In the genomic region with DNA sequence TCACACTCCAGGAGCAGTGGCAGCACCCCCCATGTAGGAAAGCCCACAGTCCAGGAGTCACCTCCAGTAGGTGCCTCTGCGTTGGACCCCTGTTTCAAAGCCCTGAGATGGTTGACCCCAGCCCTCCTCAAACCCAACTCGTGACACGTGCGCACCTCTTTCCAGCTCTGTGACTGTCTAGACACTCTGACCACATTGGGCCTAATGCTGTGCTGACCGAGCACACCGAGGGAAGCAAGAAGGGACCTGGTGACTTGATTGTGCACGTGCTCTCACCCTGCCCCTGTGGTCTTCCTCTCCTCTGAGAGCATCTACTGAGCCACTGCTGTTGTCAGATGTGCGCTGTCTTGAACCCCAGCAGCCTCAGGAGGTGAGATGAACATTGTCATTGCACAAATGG, we compare ENCODE assay signal across 15 cellular contexts. TPM values are rescaled to one million over a fixed set of nuclear protein-coding genes. Genes with fewer than 3 reads are reported as not detected.
A peak's percentile ranks its signal among the peaks of the same experiment; 100 is the strongest.
DNase-seq lines count a peak whose midpoint lies in the region; ATAC-seq, FAIRE-seq and TF ChIP-seq lines count a peak whose summit lies in the region.
"Had no signal": no experiment of that assay in that cellular context is flagged by ENCODE, and none has a peak within 500 bp of the region (broad histone marks: within the 10 kb centered on the region; RNA-seq: fewer than 3 reads in every experiment).

No MANE protein-coding gene starts in this region.

- no peak for DNase-seq in CD4-positive, CD25-positive, alpha-beta regulatory T cell
- DNase-seq in GM12891 (ENCODE audit: insufficient read length, low spot score) (no peak), UCSD-AML1 (lab: John Stamatoyannopoulos, UW; ENCODE audit: unreplicated experiment) (peak; percentile 31), immature natural killer cell (peak; percentile 47 to 60 (median 56)), NCI-H1694 (lab: John Stamatoyannopoulos, UW) (no peak), MG63 (no peak), OCI-M2 (lab: John Stamatoyannopoulos, UW; ENCODE audit: unreplicated experiment) (no peak)
- DNase-seq: esophagus squamous epithelium, NCI-H345, right lobe of liver, stomach had no signal

- peak; percentile 45 for FAIRE-seq in GM12891 (lab: Jason Lieb, UNC)
- FAIRE-seq: colon had no signal

- no peaks in the 10 kb centered on the region for H3K36me3 Mint-ChIP-seq in CD4-positive, CD25-positive, alpha-beta regulatory T cell
- no peaks in the 10 kb centered on the region for H3K36me3 Mint-ChIP-seq in immature natural killer cell

- peaks cover 0 to 2% (median 0%) of the 10 kb centered on the region in 7 donors for H3K9me3 Mint-ChIP-seq in CD4-positive, CD25-positive, alpha-beta regulatory T cell
- no peaks in the 10 kb centered on the region for H3K9me3 Mint-ChIP-seq in immature natural killer cell

- peak overlapping the region; percentile 76 to 87 (median 82) for H3K4me3 Mint-ChIP-seq in CD4-positive, CD25-positive, alpha-beta regulatory T cell
- H3K4me3 Mint-ChIP-seq in immature natural killer cell, result peak overlapping the region; percentile 71 to 82 (median 81)

- H3K36me3 ChIP-seq in CD4-positive, CD25-positive, alpha-beta regulatory T cell (ENCODE audit: control insufficient read depth, insufficient read depth, low read length), result no peaks in the 10 kb centered on the region
- H3K36me3 ChIP-seq in MG63, result no peaks in the 10 kb centered on the region; the same call in none of the 2 replicates
- H3K36me3 ChIP-seq: esophagus squamous epithelium, right lobe of liver, stomach had no signal

- H3K4me1 ChIP-seq in CD4-positive, CD25-positive, alpha-beta regulatory T cell (ENCODE audit: control insufficient read depth, insufficient read depth, low read length, poor library complexity, severe bottlenecking), result peaks cover 47% of the 10 kb centered on the region

- H3K4me1 Mint-ChIP-seq in CD4-positive, CD25-positive, alpha-beta regulatory T cell, result peaks cover 28 to 84% (median 59%) of the 10 kb centered on the region in 4 donors
- peaks cover 63 to 67% of the 10 kb centered on the region in 2 donors for H3K4me1 Mint-ChIP-seq in immature natural killer cell

- no peak for TF ChIP-seq POLR2A in GM12891 (IDR thresholded peaks at IDR 0.05; ENCODE audit: low read depth, low read length)

- no peaks in the 10 kb centered on the region for H3K27me3 ChIP-seq in CD4-positive, CD25-positive, alpha-beta regulatory T cell (ENCODE audit: control insufficient read depth, insufficient read depth, low read length)
- no peaks in the 10 kb centered on the region for H3K27me3 ChIP-seq in MG63
- H3K27me3 ChIP-seq: esophagus squamous epithelium, hepatocyte, right lobe of liver, stomach had no signal

- no peak for ATAC-seq in CD4-positive, CD25-positive, alpha-beta regulatory T cell (ENCODE audit: low read depth in 2 of 2)
- no peak for ATAC-seq in GM19463 (IDR thresholded peaks at IDR 0.05; ENCODE audit: unreplicated experiment)
- ATAC-seq: left lobe of liver had no signal

- H3K27ac ChIP-seq in CD4-positive, CD25-positive, alpha-beta regulatory T cell (ENCODE audit: insufficient read depth, low read length, poor library complexity, severe bottlenecking), result peak overlapping the region; percentile 83
- H3K27ac ChIP-seq: hepatocyte, right lobe of liver had no signal

- H3K4me3 ChIP-seq in CD4-positive, CD25-positive, alpha-beta regulatory T cell (ENCODE audit: low read depth, low read length), result peak overlapping the region; percentile 48
- H3K4me3 ChIP-seq in MG63, result no peak overlapping the region
- H3K4me3 ChIP-seq: esophagus squamous epithelium, hepatocyte, right lobe of liver, stomach had no signal

- peak overlapping the region; percentile 89 to 97 (median 95) for H3K27ac Mint-ChIP-seq in CD4-positive, CD25-positive, alpha-beta regulatory T cell
- H3K27ac Mint-ChIP-seq in immature natural killer cell, result peak overlapping the region; percentile 92 to 97 (median 96)

- H3K27me3 Mint-ChIP-seq in CD4-positive, CD25-positive, alpha-beta regulatory T cell, result no peaks in the 10 kb centered on the region
- H3K27me3 Mint-ChIP-seq in immature natural killer cell (ENCODE audit: low read depth in 3 of 3), result peaks cover 4 to 24% (median 10%) of the 10 kb centered on the region in 3 donors

- no peaks in the 10 kb centered on the region for H3K9me3 ChIP-seq in CD4-positive, CD25-positive, alpha-beta regulatory T cell (ENCODE audit: control insufficient read depth in 2 of 2, low read length in 2 of 2)
- no peaks in the 10 kb centered on the region for H3K9me3 ChIP-seq in MG63
- H3K9me3 ChIP-seq: esophagus squamous epithelium, right lobe of liver, stomach had no signal

TF ChIP-seq in GM12891, 5 proteins besides CTCF, POLR2A, EP300 and RAD21:
- TF ChIP-seq PAX5 (IDR thresholded peaks at IDR 0.05; ENCODE audit: insufficient read depth, low read length, severe bottlenecking) (no peak), POU2F2 (IDR thresholded peaks at IDR 0.05; ENCODE audit: low read depth, low read length) (no peak), SPI1 (IDR thresholded peaks at IDR 0.05; ENCODE audit: low read depth, low read length) (no peak), POLR2AphosphoS5 (IDR thresholded peaks at IDR 0.05; ENCODE audit: low read depth, low read length) (no peak), TAF1 (IDR thresholded peaks at IDR 0.05; ENCODE audit: low read depth, low read length) (no peak)

RNA-seq across cellular contexts. Expression of a gene that starts 22.9 kb away (rescaled TPM):
- 93.1 TPM for total RNA-seq in CD4-positive, CD25-positive, alpha-beta regulatory T cell
- 10 to 100 TPM; 19.0 to 28.5 (median 24.6) TPM for polyA plus RNA-seq in CD4-positive, CD25-positive, alpha-beta regulatory T cell
- 17.7 TPM for polyA plus RNA-seq in GM12891 (2012; ENCODE audit: low read depth, missing spikeins)
- polyA plus RNA-seq in immature natural killer cell, result 10 to 100 TPM; 14.9 to 21.8 (median 20.1) TPM
- total RNA-seq in MG63 (2014; rRNA removed; shearing (Covaris generic); ENCODE audit: low replicate concordance), result 28.0 and 30.5 TPM in 2 replicates

RNA-seq across cellular contexts. Expression of a gene that starts 32.9 kb away (rescaled TPM):
- total RNA-seq in CD4-positive, CD25-positive, alpha-beta regulatory T cell, result 62.5 TPM
- polyA plus RNA-seq in CD4-positive, CD25-positive, alpha-beta regulatory T cell, result 1 to 10 TPM; 2.9 to 4.6 (median 3.9) TPM
- 8.1 TPM for polyA plus RNA-seq in GM12891 (2012; ENCODE audit: low read depth, missing spikeins)
- polyA plus RNA-seq in immature natural killer cell, result 1 to 10 TPM; 1.2 to 5.3 (median 2.0) TPM
- total RNA-seq in MG63 (2014; rRNA removed; shearing (Covaris generic); ENCODE audit: low replicate concordance), result 10.5 and 10.9 TPM in 2 replicates

RNA-seq across cellular contexts. Expression of a gene that starts 52.9 kb away (rescaled TPM):
- 57.2 TPM for total RNA-seq in CD4-positive, CD25-positive, alpha-beta regulatory T cell
- polyA plus RNA-seq in CD4-positive, CD25-positive, alpha-beta regulatory T cell, result 10 to 100 TPM in 1 of 4 donors, 1 to 10 TPM in 3; 4.8 to 13.7 (median 8.4) TPM
- 30.2 TPM for polyA plus RNA-seq in GM12891 (2012; ENCODE audit: low read depth, missing spikeins)
- 10 to 100 TPM in 1 of 3 donors, 1 to 10 TPM in 2; 1.6 to 19.9 (median 3.4) TPM for polyA plus RNA-seq in immature natural killer cell
- total RNA-seq in MG63 (2014; rRNA removed; shearing (Covaris generic); ENCODE audit: low replicate concordance), result 1.8 and 2.0 TPM in 2 replicates

Comparison
In these comparisons a context has a peak if more than half of its experiments do, and no peak if none do; other contexts are left out.
1. DNase-seq: peak in UCSD-AML1 (single experiment) and immature natural killer cell (3 of 3); none in CD4-positive, CD25-positive, alpha-beta regulatory T cell (0 of 3), GM12891 (single experiment), NCI-H1694 (single experiment), MG63 (single experiment) and OCI-M2 (single experiment).
2. RNA of a gene that starts 52.9 kb away (total RNA-seq): 57.2 TPM in CD4-positive, CD25-positive, alpha-beta regulatory T cell (single experiment); 1.8 to 2.0 TPM in MG63; every median in the first group is over 10 times any median in the second.